ENCODE assay signal across 12 cellular contexts in the genomic region with DNA sequence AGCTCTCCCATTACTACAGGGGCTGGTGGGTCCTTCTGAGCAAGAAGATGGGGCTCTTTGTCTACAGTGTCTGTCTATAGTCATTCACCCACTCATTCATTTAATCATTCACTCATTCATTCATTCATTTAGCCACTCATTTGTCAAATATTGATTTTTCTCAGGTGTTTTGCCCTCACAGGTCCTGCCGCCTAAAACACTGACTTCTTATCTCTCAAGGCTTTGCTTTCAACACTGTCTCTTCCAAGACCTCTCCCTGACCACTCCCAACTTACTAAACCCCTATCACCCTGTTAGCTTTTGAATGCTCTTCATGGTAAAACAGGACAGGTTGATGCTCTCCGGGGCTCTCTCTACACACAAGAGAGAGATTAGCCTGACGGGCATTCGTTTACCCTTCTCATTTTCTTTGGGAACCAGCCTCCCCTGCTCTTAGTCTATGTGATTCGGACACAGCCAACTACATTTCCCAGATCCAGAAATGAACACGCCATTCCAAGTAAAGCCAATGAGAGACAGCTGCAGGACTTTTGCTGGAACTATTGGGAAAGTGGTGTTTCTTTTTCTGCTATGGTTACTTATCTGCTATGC. TPM values are rescaled to one million over a fixed set of nuclear protein-coding genes. Genes with fewer than 3 reads are reported as not detected.
A peak's percentile ranks its signal among the peaks of the same experiment; 100 is the strongest.
DNase-seq lines count a peak whose midpoint lies in the region; ATAC-seq, FAIRE-seq and TF ChIP-seq lines count a peak whose summit lies in the region.
"Had no signal": no experiment of that assay in that cellular context is flagged by ENCODE, and none has a peak within 500 bp of the region (broad histone marks: within the 10 kb centered on the region; RNA-seq: fewer than 3 reads in every experiment).

No MANE protein-coding gene starts in this region.

- peak overlapping the region; percentile 53 for H3K4me2 ChIP-seq in K562 (ENCODE audit: insufficient read depth, low read length)

- no peak for DNase-seq in activated naive CD4-positive, alpha-beta T cell treated with Interleukin-2 at 50 U/mL for 16 hours
- DNase-seq in K562 (ENCODE audit: extremely low read depth in 1 of 4, low spot score in 3 of 4) = peak in 2 of 4 experiments; percentile 16 to 45
- DNase-seq in transverse colon = no peak
- DNase-seq in NCI-H1694 treated with DMSO at 0.1 percent for 48 hours (lab: John Stamatoyannopoulos, UW) = no peak
- DNase-seq: NCI-H345 had no signal

- TF ChIP-seq CTCF in K562 (IDR thresholded peaks at IDR 0.05 in 2 of 3, conservative IDR thresholded peaks at IDR 0.05 in 1 of 3; ENCODE audit: insufficient read depth in 2 of 3, low read depth in 1 of 3, low read length in 3 of 3) (no peak), transverse colon (IDR thresholded peaks at IDR 0.05) (no peak)

- no peak for FAIRE-seq in K562 (lab: Jason Lieb, UNC)

- CTCF ChIA-PET in K562 (lab: Yijun Ruan, JAX; ENCODE audit: low intra/inter-chr PET ratio) = no interaction called here

- H3K4me1 Mint-ChIP-seq in activated naive CD4-positive, alpha-beta T cell treated with anti-CD3 and anti-CD28 coated beads, Interleukin-2, amount 50 U/mL, for 24 hours = peaks cover 87% of the 10 kb centered on the region

- peak overlapping the region; percentile 11 for H3K4me3 Mint-ChIP-seq in activated naive CD4-positive, alpha-beta T cell treated with anti-CD3 and anti-CD28 coated beads, Interleukin-2, amount 50 U/mL, for 24 hours

- H3K9me1 ChIP-seq in K562 (ENCODE audit: control insufficient read depth, insufficient read depth, low read length) = no peaks in the 10 kb centered on the region

- H4K20me1 ChIP-seq in K562 (replicated peaks; ENCODE audit: control insufficient read depth, insufficient read depth, low read length) = no peaks in the 10 kb centered on the region

- TF ChIP-seq POLR2A in K562 (conservative IDR thresholded peaks at IDR 0.05) (no peak), transverse colon (IDR thresholded peaks at IDR 0.05) (no peak)

- no peak overlapping the region for H3K4me3 ChIP-seq in K562
- H3K4me3 ChIP-seq in transverse colon = no peak overlapping the region
- H3K4me3 ChIP-seq: suprapubic skin had no signal

- 0 out of 2 replicates have a peak, but pooled peaks cover 2% of the 10 kb centered on the region for H3K9me3 ChIP-seq in K562 (replicated peaks; ENCODE audit: control insufficient read depth, insufficient read depth, low read depth, low read length)
- H3K9me3 ChIP-seq in transverse colon = no peaks in the 10 kb centered on the region
- H3K9me3 ChIP-seq: suprapubic skin had no signal

- H3K4me1 ChIP-seq in K562 (replicated peaks in 1 of 2; ENCODE audit: control insufficient read depth in 2 of 2, insufficient read depth in 2 of 2, low read length in 2 of 2) = peaks cover 27 to 40% of the 10 kb centered on the region in 2 experiments
- H3K4me1 ChIP-seq in transverse colon = peaks cover 0 to 26% (median 0%) of the 10 kb centered on the region in 4 donors
- H3K4me1 ChIP-seq: suprapubic skin had no signal

- no peak for TF ChIP-seq RAD21 in K562 (CRISPR knock-in tag; conservative IDR thresholded peaks at IDR 0.05 in 1 of 2, IDR thresholded peaks at IDR 0.05 in 1 of 2)

- H3K79me2 ChIP-seq in K562 (ENCODE audit: control insufficient read depth, insufficient read depth, low read length) = no peaks in the 10 kb centered on the region

- 22% methylated on average over 6 of the region's 6 CpGs for WGBS in K562 (ENCODE audit: insufficient coverage, low coverage, missing lambda C conversion rate)
- 67 to 75% methylated on average over 2 to 6 of the region's 6 CpGs for WGBS in transverse colon (ENCODE audit: low coverage in 1 of 2), 2 donors

- intact Hi-C loops in K562 (cut with micrococcal nuclease) = loop anchor here (5.0 kb wide), 3 partner anchors 39 to 54 kb away; a partner anchor contains a TSS
- intact Hi-C loops in transverse colon (cut with DNase I; ENCODE audit: low total_unique reads) = no loop called here

- peak overlapping the region in 1 of 2 experiments; percentile 15; a peak in 1 of 4 replicates for H3K9ac ChIP-seq in K562 (ENCODE audit: insufficient read depth in 1 of 2, low read depth in 2 of 2, low read length in 2 of 2)

- H3K36me3 Mint-ChIP-seq in activated naive CD4-positive, alpha-beta T cell treated with anti-CD3 and anti-CD28 coated beads, Interleukin-2, amount 50 U/mL, for 24 hours = no peaks in the 10 kb centered on the region

- no peaks in the 10 kb centered on the region for H3K36me3 ChIP-seq in K562 (ENCODE audit: control insufficient read depth, insufficient read depth, low read length)
- H3K36me3 ChIP-seq in transverse colon = no peaks in the 10 kb centered on the region
- H3K36me3 ChIP-seq: suprapubic skin had no signal

- H2AFZ ChIP-seq in K562 (ENCODE audit: low read depth, low read length) = peak overlapping the region; percentile 83

- H3K9me3 Mint-ChIP-seq in activated naive CD4-positive, alpha-beta T cell treated with anti-CD3 and anti-CD28 coated beads, Interleukin-2, amount 50 U/mL, for 24 hours = peaks cover 7% of the 10 kb centered on the region

- H3K27ac Mint-ChIP-seq in activated naive CD4-positive, alpha-beta T cell treated with anti-CD3 and anti-CD28 coated beads, Interleukin-2, amount 50 U/mL, for 24 hours = peak overlapping the region; percentile 95

- ATAC-seq in HG03432 (IDR thresholded peaks at IDR 0.05; ENCODE audit: unreplicated experiment) (peak; percentile 16), K562 (peak; percentile 40), GM19328 (IDR thresholded peaks at IDR 0.05; ENCODE audit: unreplicated experiment) (no peak), HG02763 (IDR thresholded peaks at IDR 0.05; ENCODE audit: unreplicated experiment) (no peak)
- ATAC-seq: HCT116 had no signal

- H3K27me3 ChIP-seq in K562 (ENCODE audit: control insufficient read depth in 2 of 2, insufficient read depth in 2 of 2, low read length in 2 of 2) (no peaks in the 10 kb centered on the region), transverse colon (no peaks in the 10 kb centered on the region)
- H3K27me3 ChIP-seq: suprapubic skin had no signal

- no peaks in the 10 kb centered on the region for H3K27me3 Mint-ChIP-seq in activated naive CD4-positive, alpha-beta T cell treated with anti-CD3 and anti-CD28 coated beads, Interleukin-2, amount 50 U/mL, for 24 hours

- in situ Hi-C loops in K562 (cut with MboI) (no loop called here), transverse colon (cut with MboI; ENCODE audit: low pct_ligation_motif_present in 1 of 4, low pct_unique_long_range_greater_than_20kb in 1 of 4, low sequenced_read_pairs in 3 of 4) (no loop called here)

- peak overlapping the region; percentile 83 for H3K27ac ChIP-seq in K562 (ENCODE audit: extremely low read depth, low read depth, low read length)
- H3K27ac ChIP-seq in transverse colon = peak overlapping the region; percentile 37 to 70 (median 61)
- H3K27ac ChIP-seq: suprapubic skin had no signal

- no peak for TF ChIP-seq EP300 in K562 (IDR thresholded peaks at IDR 0.05; ENCODE audit: low read length)
- TF ChIP-seq EP300 in transverse colon (IDR thresholded peaks at IDR 0.05; ENCODE audit: low read depth) = no peak

- no TSS peak for BruUV-seq in K562 (replicated peaks; lab: Mats Ljungman, UMichigan)

- POLR2A ChIA-PET in K562 (lab: Yijun Ruan, JAX) = interaction anchor here (0.7 to 1.2 kb wide), 4 partner anchors 19 to 108 kb away, joined by 3 to 8 read pairs (median 5); no protein-coding TSS in a partner anchor

RNA-seq across cellular contexts. Expression of a gene that starts 22.7 kb away (rescaled TPM):
- total RNA-seq in K562 (2011; cell fraction: chromatin; rRNA removed; ENCODE audit: low replicate concordance) = 0.25 TPM in 1 of 2 replicates, not detected in the other
- total RNA-seq in K562 (2011; cell fraction: nucleolus; rRNA removed) = not detected in 2 replicates
- total RNA-seq in K562 (2011; cell fraction: nucleoplasm; rRNA removed) = not detected in 2 replicates
- 0.09 TPM in 1 of 2 replicates, not detected in the other for total RNA-seq in K562 (2014; rRNA removed)
- total RNA-seq in K562 (2014; rRNA removed; fragmentation: Illumina TruSeq; extraction: Trizol) = not detected in 2 replicates
- not detected in 2 replicates for total RNA-seq in K562 (2015; rRNA removed; fragmentation: Illumina TruSeq; extraction: Trizol)
- total RNA-seq in K562 (2021) = not detected in 2 replicates
- not detected in 2 replicates for polyA plus RNA-seq in K562 (2011; rRNA removed)
- polyA plus RNA-seq in K562 (2011; cell fraction: cytosol; rRNA removed) = 0.07 TPM in 1 of 2 replicates, not detected in the other
- polyA plus RNA-seq in K562 (2011; cell fraction: nucleus; rRNA removed) = 0.10 TPM in 1 of 2 replicates, not detected in the other
- polyA plus RNA-seq in K562 (2012) = not detected in 2 replicates
- not detected in 2 replicates for polyA plus RNA-seq in K562 (2014; fragmentation: Illumina TruSeq; extraction: Trizol)
- under 1 TPM in 1 of 2 experiments, not detected in 1; 0.04 TPM for polyA plus RNA-seq in K562 (2014; fragmentation: Nextera tagmentation; extraction: Ambion mirVana)
- polyA plus RNA-seq in K562 (2014; rRNA removed) = not detected in 2 replicates
- not detected in 2 replicates for polyA minus RNA-seq in K562 (2011; rRNA and poly(A)+ RNA removed)
- polyA minus RNA-seq in K562 (2011; cell fraction: cytosol; rRNA and poly(A)+ RNA removed) = not detected in 2 replicates
- not detected in 2 replicates for polyA minus RNA-seq in K562 (2011; cell fraction: nucleus; rRNA and poly(A)+ RNA removed)
- total RNA-seq in transverse colon = not detected
- total RNA-seq: suprapubic skin had no signal
- polyA plus RNA-seq: neural cell had no signal

RNA-seq across cellular contexts. Expression of a gene that starts 43.0 kb away (rescaled TPM):
- total RNA-seq in K562 (2011; cell fraction: chromatin; rRNA removed; ENCODE audit: low replicate concordance) = 30.2 and 123 TPM in 2 replicates
- 223 and 260 TPM in 2 replicates for total RNA-seq in K562 (2011; cell fraction: nucleolus; rRNA removed)
- 130 and 145 TPM in 2 replicates for total RNA-seq in K562 (2011; cell fraction: nucleoplasm; rRNA removed)
- total RNA-seq in K562 (2014; rRNA removed) (65.1 and 111 TPM in 2 replicates), K562 (2014; rRNA removed; fragmentation: Illumina TruSeq; extraction: Trizol) (10.1 and 11.3 TPM in 2 replicates), K562 (2015; rRNA removed; fragmentation: Illumina TruSeq; extraction: Trizol) (29.4 and 32.3 TPM in 2 replicates), K562 (2021) (83.3 and 87.9 TPM in 2 replicates), transverse colon (100 to 1,000 TPM; 124 to 484 (median 330) TPM)
- polyA plus RNA-seq in K562 (2011; rRNA removed) (19.6 and 42.8 TPM in 2 replicates), K562 (2014; fragmentation: Illumina TruSeq; extraction: Trizol) (28.0 and 61.6 TPM in 2 replicates), K562 (2014; fragmentation: Nextera tagmentation; extraction: Ambion mirVana) (under 1 TPM; 0.44 to 0.66 TPM), K562 (2014; rRNA removed) (39.4 and 47.4 TPM in 2 replicates)
- polyA plus RNA-seq in K562 (2011; cell fraction: cytosol; rRNA removed) = 24.5 and 85.7 TPM in 2 replicates
- polyA plus RNA-seq in K562 (2011; cell fraction: nucleus; rRNA removed) = 44.0 and 102 TPM in 2 replicates
- 77.8 and 93.6 TPM in 2 replicates for polyA plus RNA-seq in K562 (2012)
- 9.4 and 16.2 TPM in 2 replicates for polyA minus RNA-seq in K562 (2011; rRNA and poly(A)+ RNA removed)
- polyA minus RNA-seq in K562 (2011; cell fraction: cytosol; rRNA and poly(A)+ RNA removed) = 87.6 and 93.3 TPM in 2 replicates
- 61.4 and 69.4 TPM in 2 replicates for polyA minus RNA-seq in K562 (2011; cell fraction: nucleus; rRNA and poly(A)+ RNA removed)
- polyA plus RNA-seq: neural cell had no signal

RNA-seq across cellular contexts. Expression of a gene that starts 51.3 kb away (rescaled TPM):
- total RNA-seq in K562 (2011; cell fraction: chromatin; rRNA removed; ENCODE audit: low replicate concordance) = 134 and 231 TPM in 2 replicates
- total RNA-seq in K562 (2011; cell fraction: nucleolus; rRNA removed) = 240 and 311 TPM in 2 replicates
- total RNA-seq in K562 (2011; cell fraction: nucleoplasm; rRNA removed) = 297 and 340 TPM in 2 replicates
- total RNA-seq in K562 (2014; rRNA removed) = 174 and 300 TPM in 2 replicates
- 122 and 147 TPM in 2 replicates for total RNA-seq in K562 (2014; rRNA removed; fragmentation: Illumina TruSeq; extraction: Trizol)
- 252 and 264 TPM in 2 replicates for total RNA-seq in K562 (2015; rRNA removed; fragmentation: Illumina TruSeq; extraction: Trizol)
- total RNA-seq in K562 (2021) = 250 and 256 TPM in 2 replicates
- 104 and 125 TPM in 2 replicates for polyA plus RNA-seq in K562 (2011; rRNA removed)
- 271 and 533 TPM in 2 replicates for polyA plus RNA-seq in K562 (2011; cell fraction: cytosol; rRNA removed)
- polyA plus RNA-seq in K562 (2011; cell fraction: nucleus; rRNA removed) = 105 and 188 TPM in 2 replicates
- polyA plus RNA-seq in K562 (2012) = 353 and 530 TPM in 2 replicates
- 522 and 537 TPM in 2 replicates for polyA plus RNA-seq in K562 (2014; fragmentation: Illumina TruSeq; extraction: Trizol)
- polyA plus RNA-seq in K562 (2014; fragmentation: Nextera tagmentation; extraction: Ambion mirVana) = 100 to 1,000 TPM; 125 to 198 TPM
- polyA plus RNA-seq in K562 (2014; rRNA removed) = 120 and 155 TPM in 2 replicates
- 93.8 and 163 TPM in 2 replicates for polyA minus RNA-seq in K562 (2011; rRNA and poly(A)+ RNA removed)
- polyA minus RNA-seq in K562 (2011; cell fraction: cytosol; rRNA and poly(A)+ RNA removed) = 189 and 195 TPM in 2 replicates
- 55.6 and 58.4 TPM in 2 replicates for polyA minus RNA-seq in K562 (2011; cell fraction: nucleus; rRNA and poly(A)+ RNA removed)
- total RNA-seq in transverse colon = 10 to 100 TPM in 2 of 4 donors, 1 to 10 TPM in 2; 2.0 to 57.2 (median 15.1) TPM
- polyA plus RNA-seq: neural cell had no signal

Comparison
In these comparisons a context has a peak if more than half of its experiments do, and no peak if none do; other contexts are left out.
1. ATAC-seq: peak in HG03432 (single experiment) and K562 (single experiment); none in GM19328 (single experiment) and HG02763 (single experiment).